In the genomic region with DNA sequence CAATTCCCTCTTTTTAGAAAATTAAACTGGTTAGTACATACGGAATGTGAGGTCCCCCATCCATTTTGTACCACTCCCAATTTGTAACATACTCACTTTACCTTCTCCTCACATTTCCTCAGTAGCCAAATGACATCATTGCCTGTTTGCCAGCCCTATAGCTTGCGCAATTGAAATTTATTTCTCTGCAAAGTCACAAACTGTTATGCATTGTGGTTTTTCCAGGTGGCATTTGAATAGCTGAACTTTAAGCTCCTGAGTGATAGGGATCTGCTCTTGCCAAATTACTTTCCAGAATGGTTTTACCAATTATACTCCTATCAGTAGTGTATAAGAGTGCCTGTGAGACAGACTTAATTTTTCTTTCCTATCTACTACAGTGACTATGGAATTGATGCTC, we compare ENCODE assay signal across 1 cellular context.
TF ChIP-seq lines count a peak whose summit lies in the region.

No MANE protein-coding gene starts in this region.

TF ChIP-seq in HEK293, 187 proteins besides CTCF, POLR2A, EP300 and RAD21 (continued from another document):
- TF ChIP-seq, protein P1, sequence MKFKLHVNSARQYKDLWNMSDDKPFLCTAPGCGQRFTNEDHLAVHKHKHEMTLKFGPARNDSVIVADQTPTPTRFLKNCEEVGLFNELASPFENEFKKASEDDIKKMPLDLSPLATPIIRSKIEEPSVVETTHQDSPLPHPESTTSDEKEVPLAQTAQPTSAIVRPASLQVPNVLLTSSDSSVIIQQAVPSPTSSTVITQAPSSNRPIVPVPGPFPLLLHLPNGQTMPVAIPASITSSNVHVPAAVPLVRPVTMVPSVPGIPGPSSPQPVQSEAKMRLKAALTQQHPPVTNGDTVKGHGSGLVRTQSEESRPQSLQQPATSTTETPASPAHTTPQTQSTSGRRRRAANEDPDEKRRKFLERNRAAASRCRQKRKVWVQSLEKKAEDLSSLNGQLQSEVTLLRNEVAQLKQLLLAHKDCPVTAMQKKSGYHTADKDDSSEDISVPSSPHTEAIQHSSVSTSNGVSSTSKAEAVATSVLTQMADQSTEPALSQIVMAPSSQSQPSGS (tag by site-specific recombination; IDR thresholded peaks at IDR 0.05; ENCODE audit: low read depth), result peak; percentile 81
- peak; percentile 38; the same call in 1 of the 2 replicates for TF ChIP-seq ZBTB17 (tag by site-specific recombination; IDR thresholded peaks at IDR 0.05)
- 0 out of 2 replicates have a peak, but pooled peaks have one; percentile 34 for TF ChIP-seq KLF16 (tag by site-specific recombination; IDR thresholded peaks at IDR 0.05)
